ENCODE assay signal across 1 cellular context in the genomic region with DNA sequence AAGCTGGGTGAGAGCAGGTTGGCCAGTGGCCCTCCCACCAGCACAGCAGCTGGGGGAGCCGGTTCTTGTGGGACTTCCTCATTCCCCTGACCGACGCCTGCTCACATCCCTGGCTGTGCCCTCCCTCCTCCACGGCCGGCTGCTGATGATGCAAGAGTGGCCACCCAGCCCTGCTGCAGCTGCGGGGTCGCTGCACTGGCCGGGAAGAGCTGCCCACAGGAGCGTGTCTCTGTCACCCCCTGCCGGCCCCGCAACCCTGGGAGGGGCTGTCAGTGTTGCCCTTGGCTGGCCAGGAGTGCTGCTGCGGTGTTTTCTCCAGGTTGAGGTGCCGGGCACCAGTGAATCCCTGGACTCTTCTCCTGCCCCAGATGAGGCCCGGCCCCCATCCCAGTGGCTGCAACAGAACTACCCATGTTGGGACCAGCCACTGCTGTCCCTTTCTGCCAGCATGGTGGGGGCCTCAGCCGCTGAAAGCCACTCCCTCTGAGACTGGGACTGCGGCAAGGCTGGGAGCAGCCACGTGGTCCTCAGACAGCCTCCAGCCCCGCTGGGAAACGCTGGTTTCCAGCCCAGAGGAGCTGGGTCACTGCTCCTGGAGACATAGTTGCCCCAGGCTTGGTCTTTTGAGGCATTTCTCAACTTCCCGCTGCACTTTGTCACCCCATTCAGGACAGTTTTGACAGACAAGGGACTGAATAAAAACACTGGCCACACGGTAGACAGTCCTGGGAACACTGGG.
A peak's percentile ranks its signal among the peaks of the same experiment; 100 is the strongest.
TF ChIP-seq lines count a peak whose summit lies in the region.

No MANE protein-coding gene starts in this region.

TF ChIP-seq in K562, 482 proteins besides CTCF, POLR2A, EP300 and RAD21 (continued from another document):
- TF ChIP-seq, protein P1, sequence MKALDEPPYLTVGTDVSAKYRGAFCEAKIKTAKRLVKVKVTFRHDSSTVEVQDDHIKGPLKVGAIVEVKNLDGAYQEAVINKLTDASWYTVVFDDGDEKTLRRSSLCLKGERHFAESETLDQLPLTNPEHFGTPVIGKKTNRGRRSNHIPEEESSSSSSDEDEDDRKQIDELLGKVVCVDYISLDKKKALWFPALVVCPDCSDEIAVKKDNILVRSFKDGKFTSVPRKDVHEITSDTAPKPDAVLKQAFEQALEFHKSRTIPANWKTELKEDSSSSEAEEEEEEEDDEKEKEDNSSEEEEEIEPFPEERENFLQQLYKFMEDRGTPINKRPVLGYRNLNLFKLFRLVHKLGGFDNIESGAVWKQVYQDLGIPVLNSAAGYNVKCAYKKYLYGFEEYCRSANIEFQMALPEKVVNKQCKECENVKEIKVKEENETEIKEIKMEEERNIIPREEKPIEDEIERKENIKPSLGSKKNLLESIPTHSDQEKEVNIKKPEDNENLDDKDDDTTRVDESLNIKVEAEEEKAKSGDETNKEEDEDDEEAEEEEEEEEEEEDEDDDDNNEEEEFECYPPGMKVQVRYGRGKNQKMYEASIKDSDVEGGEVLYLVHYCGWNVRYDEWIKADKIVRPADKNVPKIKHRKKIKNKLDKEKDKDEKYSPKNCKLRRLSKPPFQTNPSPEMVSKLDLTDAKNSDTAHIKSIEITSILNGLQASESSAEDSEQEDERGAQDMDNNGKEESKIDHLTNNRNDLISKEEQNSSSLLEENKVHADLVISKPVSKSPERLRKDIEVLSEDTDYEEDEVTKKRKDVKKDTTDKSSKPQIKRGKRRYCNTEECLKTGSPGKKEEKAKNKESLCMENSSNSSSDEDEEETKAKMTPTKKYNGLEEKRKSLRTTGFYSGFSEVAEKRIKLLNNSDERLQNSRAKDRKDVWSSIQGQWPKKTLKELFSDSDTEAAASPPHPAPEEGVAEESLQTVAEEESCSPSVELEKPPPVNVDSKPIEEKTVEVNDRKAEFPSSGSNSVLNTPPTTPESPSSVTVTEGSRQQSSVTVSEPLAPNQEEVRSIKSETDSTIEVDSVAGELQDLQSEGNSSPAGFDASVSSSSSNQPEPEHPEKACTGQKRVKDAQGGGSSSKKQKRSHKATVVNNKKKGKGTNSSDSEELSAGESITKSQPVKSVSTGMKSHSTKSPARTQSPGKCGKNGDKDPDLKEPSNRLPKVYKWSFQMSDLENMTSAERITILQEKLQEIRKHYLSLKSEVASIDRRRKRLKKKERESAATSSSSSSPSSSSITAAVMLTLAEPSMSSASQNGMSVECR (CRISPR knock-in tag; IDR thresholded peaks at IDR 0.05) = peak; percentile 86
- TF ChIP-seq ZNF79 (CRISPR knock-in tag; IDR thresholded peaks at IDR 0.05; ENCODE audit: low read depth) = no peak
- TF ChIP-seq, protein P2, sequence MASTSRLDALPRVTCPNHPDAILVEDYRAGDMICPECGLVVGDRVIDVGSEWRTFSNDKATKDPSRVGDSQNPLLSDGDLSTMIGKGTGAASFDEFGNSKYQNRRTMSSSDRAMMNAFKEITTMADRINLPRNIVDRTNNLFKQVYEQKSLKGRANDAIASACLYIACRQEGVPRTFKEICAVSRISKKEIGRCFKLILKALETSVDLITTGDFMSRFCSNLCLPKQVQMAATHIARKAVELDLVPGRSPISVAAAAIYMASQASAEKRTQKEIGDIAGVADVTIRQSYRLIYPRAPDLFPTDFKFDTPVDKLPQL (IDR thresholded peaks at IDR 0.05; ENCODE audit: extremely low read depth, insufficient read length) = no peak
- no peak for TF ChIP-seq ZNF232 (CRISPR knock-in tag; IDR thresholded peaks at IDR 0.05)
- TF ChIP-seq CHD1 (IDR thresholded peaks at IDR 0.05; ENCODE audit: low read length) = peak; percentile 26
- TF ChIP-seq NR1H2 (CRISPR knock-in tag; IDR thresholded peaks at IDR 0.05) = no peak
- TF ChIP-seq RAD51 (IDR thresholded peaks at IDR 0.05; ENCODE audit: borderline replicate concordance, low read depth) = peak; percentile 54; the same call in 1 of the 2 replicates
- TF ChIP-seq, protein P3, sequence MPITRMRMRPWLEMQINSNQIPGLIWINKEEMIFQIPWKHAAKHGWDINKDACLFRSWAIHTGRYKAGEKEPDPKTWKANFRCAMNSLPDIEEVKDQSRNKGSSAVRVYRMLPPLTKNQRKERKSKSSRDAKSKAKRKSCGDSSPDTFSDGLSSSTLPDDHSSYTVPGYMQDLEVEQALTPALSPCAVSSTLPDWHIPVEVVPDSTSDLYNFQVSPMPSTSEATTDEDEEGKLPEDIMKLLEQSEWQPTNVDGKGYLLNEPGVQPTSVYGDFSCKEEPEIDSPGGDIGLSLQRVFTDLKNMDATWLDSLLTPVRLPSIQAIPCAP (CRISPR knock-in tag; IDR thresholded peaks at IDR 0.05; ENCODE audit: borderline replicate concordance) = peak; percentile 64; the same call in 1 of the 2 replicates
- TF ChIP-seq, protein P4, sequence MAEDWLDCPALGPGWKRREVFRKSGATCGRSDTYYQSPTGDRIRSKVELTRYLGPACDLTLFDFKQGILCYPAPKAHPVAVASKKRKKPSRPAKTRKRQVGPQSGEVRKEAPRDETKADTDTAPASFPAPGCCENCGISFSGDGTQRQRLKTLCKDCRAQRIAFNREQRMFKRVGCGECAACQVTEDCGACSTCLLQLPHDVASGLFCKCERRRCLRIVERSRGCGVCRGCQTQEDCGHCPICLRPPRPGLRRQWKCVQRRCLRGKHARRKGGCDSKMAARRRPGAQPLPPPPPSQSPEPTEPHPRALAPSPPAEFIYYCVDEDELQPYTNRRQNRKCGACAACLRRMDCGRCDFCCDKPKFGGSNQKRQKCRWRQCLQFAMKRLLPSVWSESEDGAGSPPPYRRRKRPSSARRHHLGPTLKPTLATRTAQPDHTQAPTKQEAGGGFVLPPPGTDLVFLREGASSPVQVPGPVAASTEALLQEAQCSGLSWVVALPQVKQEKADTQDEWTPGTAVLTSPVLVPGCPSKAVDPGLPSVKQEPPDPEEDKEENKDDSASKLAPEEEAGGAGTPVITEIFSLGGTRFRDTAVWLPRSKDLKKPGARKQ (CRISPR knock-in tag; IDR thresholded peaks at IDR 0.05) = no peak
- no peak for TF ChIP-seq XRCC5 (IDR thresholded peaks at IDR 0.05; ENCODE audit: low read depth, low read length)
- no peak for TF ChIP-seq COPS2 (conservative IDR thresholded peaks at IDR 0.05)
- TF ChIP-seq, protein P5, sequence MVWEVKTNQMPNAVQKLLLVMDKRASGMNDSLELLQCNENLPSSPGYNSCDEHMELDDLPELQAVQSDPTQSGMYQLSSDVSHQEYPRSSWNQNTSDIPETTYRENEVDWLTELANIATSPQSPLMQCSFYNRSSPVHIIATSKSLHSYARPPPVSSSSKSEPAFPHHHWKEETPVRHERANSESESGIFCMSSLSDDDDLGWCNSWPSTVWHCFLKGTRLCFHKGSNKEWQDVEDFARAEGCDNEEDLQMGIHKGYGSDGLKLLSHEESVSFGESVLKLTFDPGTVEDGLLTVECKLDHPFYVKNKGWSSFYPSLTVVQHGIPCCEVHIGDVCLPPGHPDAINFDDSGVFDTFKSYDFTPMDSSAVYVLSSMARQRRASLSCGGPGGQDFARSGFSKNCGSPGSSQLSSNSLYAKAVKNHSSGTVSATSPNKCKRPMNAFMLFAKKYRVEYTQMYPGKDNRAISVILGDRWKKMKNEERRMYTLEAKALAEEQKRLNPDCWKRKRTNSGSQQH (CRISPR knock-in tag; IDR thresholded peaks at IDR 0.05) = no peak
- no peak for TF ChIP-seq ZNF217 (CRISPR knock-in tag; IDR thresholded peaks at IDR 0.05)
- TF ChIP-seq, protein P6, sequence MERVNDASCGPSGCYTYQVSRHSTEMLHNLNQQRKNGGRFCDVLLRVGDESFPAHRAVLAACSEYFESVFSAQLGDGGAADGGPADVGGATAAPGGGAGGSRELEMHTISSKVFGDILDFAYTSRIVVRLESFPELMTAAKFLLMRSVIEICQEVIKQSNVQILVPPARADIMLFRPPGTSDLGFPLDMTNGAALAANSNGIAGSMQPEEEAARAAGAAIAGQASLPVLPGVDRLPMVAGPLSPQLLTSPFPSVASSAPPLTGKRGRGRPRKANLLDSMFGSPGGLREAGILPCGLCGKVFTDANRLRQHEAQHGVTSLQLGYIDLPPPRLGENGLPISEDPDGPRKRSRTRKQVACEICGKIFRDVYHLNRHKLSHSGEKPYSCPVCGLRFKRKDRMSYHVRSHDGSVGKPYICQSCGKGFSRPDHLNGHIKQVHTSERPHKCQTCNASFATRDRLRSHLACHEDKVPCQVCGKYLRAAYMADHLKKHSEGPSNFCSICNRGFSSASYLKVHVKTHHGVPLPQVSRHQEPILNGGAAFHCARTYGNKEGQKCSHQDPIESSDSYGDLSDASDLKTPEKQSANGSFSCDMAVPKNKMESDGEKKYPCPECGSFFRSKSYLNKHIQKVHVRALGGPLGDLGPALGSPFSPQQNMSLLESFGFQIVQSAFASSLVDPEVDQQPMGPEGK (CRISPR knock-in tag; IDR thresholded peaks at IDR 0.05; ENCODE audit: borderline replicate concordance) = no peak
- no peak for TF ChIP-seq THRAP3 (IDR thresholded peaks at IDR 0.05; ENCODE audit: borderline replicate concordance)
- no peak; a peak in 1 of 4 replicates for TF ChIP-seq RCOR1 (IDR thresholded peaks at IDR 0.05; ENCODE audit: borderline replicate concordance in 1 of 2, low read depth in 2 of 2, low read length in 2 of 2)
- TF ChIP-seq, protein P7, sequence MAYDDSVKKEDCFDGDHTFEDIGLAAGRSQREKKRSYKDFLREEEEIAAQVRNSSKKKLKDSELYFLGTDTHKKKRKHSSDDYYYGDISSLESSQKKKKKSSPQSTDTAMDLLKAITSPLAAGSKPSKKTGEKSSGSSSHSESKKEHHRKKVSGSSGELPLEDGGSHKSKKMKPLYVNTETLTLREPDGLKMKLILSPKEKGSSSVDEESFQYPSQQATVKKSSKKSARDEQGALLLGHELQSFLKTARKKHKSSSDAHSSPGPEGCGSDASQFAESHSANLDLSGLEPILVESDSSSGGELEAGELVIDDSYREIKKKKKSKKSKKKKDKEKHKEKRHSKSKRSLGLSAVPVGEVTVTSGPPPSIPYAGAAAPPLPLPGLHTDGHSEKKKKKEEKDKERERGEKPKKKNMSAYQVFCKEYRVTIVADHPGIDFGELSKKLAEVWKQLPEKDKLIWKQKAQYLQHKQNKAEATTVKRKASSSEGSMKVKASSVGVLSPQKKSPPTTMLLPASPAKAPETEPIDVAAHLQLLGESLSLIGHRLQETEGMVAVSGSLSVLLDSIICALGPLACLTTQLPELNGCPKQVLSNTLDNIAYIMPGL (CRISPR knock-in tag; IDR thresholded peaks at IDR 0.05) = no peak
- TF ChIP-seq NCOA4 (IDR thresholded peaks at IDR 0.05; ENCODE audit: partially characterized antibody) = no peak
- no peak for TF ChIP-seq ZSCAN29 (IDR thresholded peaks at IDR 0.05)
- TF ChIP-seq ZNF77 (CRISPR knock-in tag; IDR thresholded peaks at IDR 0.05) = no peak
